In genomic region chr4:19155568-19155967, GRCh38 we compare ENCODE assay signal across 9 cellular contexts.
"Had no signal": no experiment of that assay in that cellular context is flagged by ENCODE, and none has a peak within 500 bp of the region (broad histone marks: within the 10 kb centered on the region; RNA-seq: fewer than 3 reads in every experiment).

No MANE protein-coding gene starts in this region.

- H3K27me3 Mint-ChIP-seq: IgD-negative memory B cell had no signal

- DNase-seq: GM23248, H9, HCEC 1CT, HFFc6, KBM-7 had no signal

- H2AFZ ChIP-seq: GM23248 had no signal

- H3K27ac Mint-ChIP-seq: H9, HFFc6 had no signal

- H3K4me3 Mint-ChIP-seq: H9, HFFc6, IgD-negative memory B cell had no signal

- H3K9ac ChIP-seq: GM23248 had no signal

- FAIRE-seq: H1, H54, HTR-8/SVneo had no signal

- H3K27ac ChIP-seq: GM23248 had no signal

- H3K4me3 ChIP-seq: GM23248 had no signal

- H3K4me1 Mint-ChIP-seq: H9, IgD-negative memory B cell had no signal
